24 cellular contexts compared by ENCODE assay signal in genomic region chr4:41136456-41136855, GRCh38.
A peak's percentile ranks its signal among the peaks of the same experiment; 100 is the strongest.
DNase-seq lines count a peak whose midpoint lies in the region; ATAC-seq and TF ChIP-seq lines count a peak whose summit lies in the region.
"Had no signal": no experiment of that assay in that cellular context is flagged by ENCODE, and none has a peak within 500 bp of the region (broad histone marks: within the 10 kb centered on the region; RNA-seq: fewer than 3 reads in every experiment).

No MANE protein-coding gene starts in this region.

- no peak overlapping the region for H3K27ac ChIP-seq in IMR-90 (ENCODE audit: insufficient read depth, low read length)
- H3K27ac ChIP-seq in coronary artery, result peak overlapping the region; percentile 4 to 43
- H3K27ac ChIP-seq in tibial artery, result peak overlapping the region; percentile 61 to 63
- H3K27ac ChIP-seq in Peyer's patch, result no peak overlapping the region
- H3K27ac ChIP-seq: colonic mucosa, HL-60 had no signal

- peaks cover 28% of the 10 kb centered on the region for H3K36me3 Mint-ChIP-seq in mesothelial cell of epicardium
- H3K36me3 Mint-ChIP-seq: CD4-positive, CD25-positive, alpha-beta regulatory T cell; natural killer cell; stimulated activated memory B cell treated with anti-CD40 and anti-IgM and Interleukin-4, amounts not matched to agents 10 μg/mL and 1 μg/mL and 100 μg/mL, for 72 hours had no signal

- H3K27ac Mint-ChIP-seq in mesothelial cell of epicardium, result peak overlapping the region; percentile 54
- H3K27ac Mint-ChIP-seq: CD4-positive, CD25-positive, alpha-beta regulatory T cell; natural killer cell; stimulated activated memory B cell treated with anti-CD40 and anti-IgM and Interleukin-4, amounts not matched to agents 10 μg/mL and 1 μg/mL and 100 μg/mL, for 72 hours had no signal

- DNase-seq in IMR-90 (no peak), coronary artery (ENCODE audit: low spot score) (no peak), mesothelial cell of epicardium (ENCODE audit: low spot score in 2 of 2, unreplicated experiment in 2 of 2) (no peak), tibial artery (no peak), Peyer's patch (no peak)
- DNase-seq: activated CD4-positive, alpha-beta T cell treated with anti-CD3 and anti-CD28 coated beads for 4 hours; activated naive CD4-positive, alpha-beta T cell; activated T-cell treated with anti-CD3 and anti-CD28 coated beads, Interleukin-2, amount 50 U/mL, for 4 hours; CD4-positive, CD25-positive, alpha-beta regulatory T cell; kidney glomerular epithelial cell; natural killer cell; NCI-H1092; NCI-H187 treated with DMSO at 0.1 percent for 48 hours; spleen; stimulated activated CD4-positive, alpha-beta T cell treated with anti-CD3 and anti-CD28 coated beads, Interleukin-2, amount 100 ng/mL, for 48 hours; T-helper 2 cell had no signal

- H3K4me1 ChIP-seq in IMR-90 (ENCODE audit: control insufficient read depth, insufficient read depth, low read length), result peaks cover 8% of the 10 kb centered on the region
- H3K4me1 ChIP-seq in tibial artery, result peaks cover 0 to 74% (median 47%) of the 10 kb centered on the region in 4 donors
- peaks cover 0 to 7% (median 1%) of the 10 kb centered on the region in 4 donors for H3K4me1 ChIP-seq in Peyer's patch

- peaks cover 27 to 45% of the 10 kb centered on the region in 2 experiments for H3K79me1 ChIP-seq in IMR-90 (ENCODE audit: low read depth in 1 of 2, low read length in 2 of 2)

- H3K4me3 Mint-ChIP-seq in mesothelial cell of epicardium, result no peak overlapping the region
- H3K4me3 Mint-ChIP-seq: activated T-cell treated with anti-CD3 and anti-CD28 coated beads, Interleukin-2, amount 50 U/mL, for 4 hours; CD4-positive, CD25-positive, alpha-beta regulatory T cell; natural killer cell; stimulated activated memory B cell treated with anti-CD40 and anti-IgM and Interleukin-4, amounts not matched to agents 10 μg/mL and 1 μg/mL and 100 μg/mL, for 72 hours had no signal

- H3K56ac ChIP-seq in IMR-90 (ENCODE audit: extremely low read depth, insufficient read depth, low read length), result no peak overlapping the region

- no peaks in the 10 kb centered on the region for H4K20me1 ChIP-seq in IMR-90 (ENCODE audit: insufficient read depth, low read length)

- no peak overlapping the region for H2AFZ ChIP-seq in IMR-90 (replicated peaks; ENCODE audit: low read length, poor library complexity)
- H2AFZ ChIP-seq: GM23248 had no signal

- intact Hi-C loops in IMR-90 (cut with micrococcal nuclease), result no loop called here
- intact Hi-C loops in tibial artery (cut with DNase I; ENCODE audit: low total_unique reads), result no loop called here

- H3K27me3 ChIP-seq in IMR-90 (ENCODE audit: control insufficient read depth, insufficient read depth, low read length) (no peaks in the 10 kb centered on the region), tibial artery (no peaks in the 10 kb centered on the region), Peyer's patch (no peaks in the 10 kb centered on the region)
- H3K27me3 ChIP-seq: colonic mucosa, spleen had no signal

- dilution Hi-C loops in IMR-90 (cut with HindIII; ENCODE audit: low sequenced_read_pairs, unreplicated experiment), result no loop called here

- H2AK9ac ChIP-seq in IMR-90 (replicated peaks; ENCODE audit: low read depth, low read length, poor library complexity), result no peak overlapping the region

- no peak overlapping the region for H3K4ac ChIP-seq in IMR-90 (ENCODE audit: low read depth, low read length)

- H4K8ac ChIP-seq in IMR-90 (ENCODE audit: low read depth in 2 of 2, low read length in 2 of 2), result no peak overlapping the region

- no peaks in the 10 kb centered on the region for H3K36me3 ChIP-seq in IMR-90 (ENCODE audit: control insufficient read depth, insufficient read depth, low read length)
- no peaks in the 10 kb centered on the region for H3K36me3 ChIP-seq in tibial artery
- no peaks in the 10 kb centered on the region for H3K36me3 ChIP-seq in Peyer's patch
- H3K36me3 ChIP-seq: colonic mucosa, spleen had no signal

- in situ Hi-C loops in IMR-90 (cut with MboI; ENCODE audit: low sequenced_read_pairs), result no loop called here

- H3K27me3 Mint-ChIP-seq in mesothelial cell of epicardium (ENCODE audit: low read depth), result no peaks in the 10 kb centered on the region
- H3K27me3 Mint-ChIP-seq: stimulated activated memory B cell treated with anti-CD40 and anti-IgM and Interleukin-4, amounts not matched to agents 10 μg/mL and 1 μg/mL and 100 μg/mL, for 72 hours had no signal

- CTCF ChIA-PET in IMR-90 (lab: Yijun Ruan, JAX), result interaction anchor here (1.2 kb wide), 1 partner anchor 78 kb away, joined by 4 read pairs; the partner anchor contains the start of gene APBB2

- H3K9me1 ChIP-seq in IMR-90 (ENCODE audit: insufficient read depth, low read length), result peaks cover 7% of the 10 kb centered on the region

- no peak overlapping the region for H2BK120ac ChIP-seq in IMR-90 (ENCODE audit: low read depth, low read length)

- no TSS peak for BruUV-seq in IMR-90 (replicated peaks; lab: Mats Ljungman, UMichigan)

- no peak overlapping the region for H2BK20ac ChIP-seq in IMR-90 (ENCODE audit: low read depth, low read length)

- H3K9me3 ChIP-seq in IMR-90 (ENCODE audit: control insufficient read depth, insufficient read depth, low read length), result no peaks in the 10 kb centered on the region
- H3K9me3 ChIP-seq in tibial artery, result no peaks in the 10 kb centered on the region
- no peaks in the 10 kb centered on the region for H3K9me3 ChIP-seq in Peyer's patch
- H3K9me3 ChIP-seq: colonic mucosa, spleen had no signal

- TF ChIP-seq POLR2A in IMR-90 (IDR thresholded peaks at IDR 0.05; ENCODE audit: low read depth, low read length) (no peak), Peyer's patch (IDR thresholded peaks at IDR 0.05) (no peak)

- no peak overlapping the region; the same call in 1 of the 2 replicates for H3K14ac ChIP-seq in IMR-90 (replicated peaks; ENCODE audit: low read depth, low read length)

- no peak overlapping the region for H4K91ac ChIP-seq in IMR-90 (ENCODE audit: insufficient read depth, low read depth, low read length)

- WGBS in IMR-90 (ENCODE audit: extremely low coverage in 2 of 2, insufficient read length in 1 of 2), 2 experiments, result 100% methylated on average over 3 of the region's 3 CpGs; no CpG with 5 or more reads in 1 of the 2 experiments

- H3K4me2 ChIP-seq in IMR-90 (ENCODE audit: low read depth, low read length), result no peak overlapping the region

- no peak overlapping the region for H2BK15ac ChIP-seq in IMR-90 (ENCODE audit: low read depth, low read length)

- ATAC-seq in IMR-90 (ENCODE audit: low read depth) (no peak), GM21367 (IDR thresholded peaks at IDR 0.05; ENCODE audit: unreplicated experiment) (no peak), HG02852 (IDR thresholded peaks at IDR 0.05; ENCODE audit: unreplicated experiment) (no peak)
- ATAC-seq: activated T-cell treated with anti-CD3 and anti-CD28 coated beads, Interleukin-2, amount 50 U/mL, for 4 hours; HepG2; natural killer cell; SK-N-SH treated with all-trans-retinoic acid at 6 μM for 48 hours; stimulated activated memory B cell treated with anti-CD40 and anti-IgM and Interleukin-4, amounts not matched to agents 10 μg/mL and 1 μg/mL and 100 μg/mL, for 72 hours had no signal

- H4K5ac ChIP-seq in IMR-90 (ENCODE audit: low read depth, low read length), result no peak overlapping the region

- H3K4me3 ChIP-seq in IMR-90 (ENCODE audit: insufficient read depth, low read depth, low read length), result no peak overlapping the region
- H3K4me3 ChIP-seq in coronary artery, result no peak overlapping the region
- no peak overlapping the region for H3K4me3 ChIP-seq in tibial artery
- H3K4me3 ChIP-seq in Peyer's patch, result no peak overlapping the region
- H3K4me3 ChIP-seq: colonic mucosa, GM23248, spleen had no signal

- H2BK5ac ChIP-seq in IMR-90 (ENCODE audit: low read depth, low read length, poor library complexity, severe bottlenecking), result no peak overlapping the region

- H3K9me3 Mint-ChIP-seq in mesothelial cell of epicardium, result peaks cover 11% of the 10 kb centered on the region
- H3K9me3 Mint-ChIP-seq: activated T-cell treated with anti-CD3 and anti-CD28 coated beads, Interleukin-2, amount 50 U/mL, for 4 hours; stimulated activated memory B cell treated with anti-CD40 and anti-IgM and Interleukin-4, amounts not matched to agents 10 μg/mL and 1 μg/mL and 100 μg/mL, for 72 hours had no signal

- H2AK5ac ChIP-seq in IMR-90 (ENCODE audit: low read depth, low read length), result peak overlapping the region; percentile 7; the same call in 1 of the 2 replicates

- POLR2A ChIA-PET in IMR-90 (lab: Charles Lee; ENCODE audit: unreplicated experiment), result no interaction called here

- TF ChIP-seq CTCF in IMR-90 (conservative IDR thresholded peaks at IDR 0.05; ENCODE audit: low read depth, low read length) (no peak), coronary artery (IDR thresholded peaks at IDR 0.05) (no peak), mesothelial cell of epicardium (IDR thresholded peaks at IDR 0.05; ENCODE audit: unreplicated experiment) (no peak), tibial artery (IDR thresholded peaks at IDR 0.05) (no peak), Peyer's patch (IDR thresholded peaks at IDR 0.05) (no peak)

- no peak for TF ChIP-seq RAD21 in IMR-90 (IDR thresholded peaks at IDR 0.05; ENCODE audit: low read length)

- H3K23ac ChIP-seq in IMR-90 (ENCODE audit: low read depth, low read length), result no peak overlapping the region

- peaks cover 37% of the 10 kb centered on the region for H3K4me1 Mint-ChIP-seq in mesothelial cell of epicardium
- H3K4me1 Mint-ChIP-seq: CD4-positive, CD25-positive, alpha-beta regulatory T cell; natural killer cell; stimulated activated memory B cell treated with anti-CD40 and anti-IgM and Interleukin-4, amounts not matched to agents 10 μg/mL and 1 μg/mL and 100 μg/mL, for 72 hours had no signal

- H3K9ac ChIP-seq in IMR-90 (ENCODE audit: low read depth, low read length), result no peak overlapping the region
- H3K9ac ChIP-seq: GM23248 had no signal

- H3K18ac ChIP-seq in IMR-90 (ENCODE audit: low read depth, low read length), result no peak overlapping the region

TF ChIP-seq in IMR-90, 13 proteins besides CTCF, POLR2A, EP300 and RAD21 (continues in another document):
- TF ChIP-seq NFE2L2 (IDR thresholded peaks at IDR 0.05; ENCODE audit: low read depth, low read length), result no peak
- TF ChIP-seq CEBPB (IDR thresholded peaks at IDR 0.05; ENCODE audit: low read depth, low read length), result no peak
- no peak for TF ChIP-seq RFX5 (IDR thresholded peaks at IDR 0.05; ENCODE audit: low read depth, low read length)
- TF ChIP-seq MXI1 (IDR thresholded peaks at IDR 0.05; ENCODE audit: borderline replicate concordance, low read depth, low read length), result no peak
- no peak for TF ChIP-seq FOS (IDR thresholded peaks at IDR 0.05; ENCODE audit: low read depth, low read length)
- no peak for TF ChIP-seq USF2 (IDR thresholded peaks at IDR 0.05; ENCODE audit: low read depth, low read length)
- no peak for TF ChIP-seq RCOR1 (IDR thresholded peaks at IDR 0.05; ENCODE audit: insufficient replicate concordance, low read length)

Comparison
In these comparisons a context has a peak if more than half of its experiments do, and no peak if none do; other contexts are left out.
1. H3K27ac ChIP-seq: peak in coronary artery (2 of 2) and tibial artery (2 of 2); none in IMR-90 (single experiment) and Peyer's patch (0 of 4).